In the genomic region with DNA sequence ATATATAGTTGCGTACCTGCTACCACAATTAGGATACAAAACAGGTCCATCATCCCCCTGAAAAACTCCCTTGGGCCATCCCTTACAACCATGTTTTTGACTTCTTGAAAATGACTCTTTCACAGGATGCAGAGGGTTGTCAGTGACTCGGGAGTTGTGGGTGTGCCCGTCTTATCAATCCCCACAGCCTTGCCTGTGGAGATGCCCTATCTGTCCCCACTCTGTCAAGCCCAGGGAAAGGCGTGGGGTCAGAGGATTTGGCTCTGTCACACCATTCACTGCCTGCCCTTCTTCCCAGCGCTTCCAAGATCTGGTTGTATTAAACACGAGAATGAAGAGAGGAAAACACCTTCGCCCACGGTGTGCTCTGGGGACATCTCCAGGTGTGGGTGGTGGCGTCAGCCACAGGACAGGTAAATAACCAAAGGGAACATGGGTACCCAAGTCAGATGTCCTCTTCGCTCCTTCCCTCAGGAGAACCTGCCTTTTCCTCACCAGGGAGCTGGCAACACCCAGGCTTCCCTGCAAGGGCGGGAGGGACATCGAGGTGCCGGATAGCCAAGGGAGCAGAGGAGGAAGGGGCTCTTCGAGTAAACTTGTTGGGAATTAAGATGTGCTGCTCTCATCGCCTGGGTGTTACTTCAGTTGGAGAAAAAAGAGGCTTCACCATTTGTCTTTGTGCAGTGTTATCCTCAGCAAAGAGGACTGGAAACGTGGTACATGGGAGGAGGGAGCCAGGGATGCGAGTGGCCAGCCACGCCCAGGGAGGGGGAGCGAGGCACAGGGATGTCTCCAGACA, we compare ENCODE assay signal across 28 cellular contexts.
"Had no signal": no experiment of that assay in that cellular context is flagged by ENCODE, and none has a peak within 500 bp of the region (broad histone marks: within the 10 kb centered on the region; RNA-seq: fewer than 3 reads in every experiment).

No MANE protein-coding gene starts in this region.

- H3K9me3 ChIP-seq: adrenal gland, ascending aorta, neutrophil, pancreas, thyroid gland had no signal

- H3K4me3 ChIP-seq: adrenal gland, ascending aorta, pancreas, thyroid gland had no signal

- H3K27ac Mint-ChIP-seq: activated naive CD4-positive, alpha-beta T cell treated with anti-CD3 and anti-CD28 coated beads, Interleukin-2, amount 50 U/mL, for 24 hours; dendritic cell treated with granulocyte-macrophage colony-stimulating factor and Interleukin-4, amounts not matched to agents 40 ng/mL and 50 ng/mL, for 4 days; memory B cell; stimulated activated naive CD8-positive, alpha-beta T cell treated with anti-CD3 and anti-CD28 coated beads, Interleukin-15, Interleukin-2, amounts not matched to agents 100 ng/mL and 50 ng/mL, for 24 hours had no signal

- DNase-seq: activated CD4-positive, alpha-beta T cell treated with anti-CD3 and anti-CD28 coated beads, Interleukin-2, amount 50 U/mL, for 1 hour; activated CD4-positive, CD25-positive, alpha-beta regulatory T cell treated with anti-CD3 and anti-CD28 coated beads, Interleukin-2, amount 50 U/mL, for 72 hours; activated gamma-delta T cell treated with Interleukin-2 at 50 U/mL for 16 hours; activated T-cell treated with anti-CD3 and anti-CD28 coated beads, Interleukin-2, amount 50 U/mL, for 1 hour; adrenal gland; brain microvascular endothelial cell; caudate nucleus; effector CD4-positive, alpha-beta T cell; foreskin melanocyte; glutamatergic neuron; hippocampal formation; left cardiac atrium; naive B cell; pancreas; stimulated activated CD4-positive, alpha-beta T cell treated with anti-CD3 and anti-CD28 coated beads, Interleukin-12 subunit alpha, Interleukin-12 subunit beta, amount 100 ng/mL, for 4 hours; stimulated activated CD4-positive, alpha-beta T cell treated with anti-CD3 and anti-CD28 coated beads, Interleukin-4, amount 100 ng/mL, for 4 hours; substantia nigra; T-helper 9 cell; thyroid gland; WERI-Rb-1 had no signal

- H3K9me3 Mint-ChIP-seq: activated naive CD4-positive, alpha-beta T cell treated with anti-CD3 and anti-CD28 coated beads, Interleukin-2, amount 50 U/mL, for 24 hours; dendritic cell treated with granulocyte-macrophage colony-stimulating factor and Interleukin-4, amounts not matched to agents 40 ng/mL and 50 ng/mL, for 4 days; memory B cell; naive B cell; stimulated activated naive CD8-positive, alpha-beta T cell treated with anti-CD3 and anti-CD28 coated beads, Interleukin-15, Interleukin-2, amounts not matched to agents 100 ng/mL and 50 ng/mL, for 24 hours had no signal

- H3K27ac ChIP-seq: adrenal gland, ascending aorta, brain microvascular endothelial cell, neutrophil, pancreas, thyroid gland, WERI-Rb-1 had no signal

- H3K36me3 Mint-ChIP-seq: activated naive CD4-positive, alpha-beta T cell treated with anti-CD3 and anti-CD28 coated beads, Interleukin-2, amount 50 U/mL, for 24 hours; memory B cell; naive B cell had no signal

- FAIRE-seq: pancreas had no signal

- H3K36me3 ChIP-seq: adrenal gland, ascending aorta, brain microvascular endothelial cell, neutrophil, pancreas, thyroid gland, WERI-Rb-1 had no signal

- H3K27me3 Mint-ChIP-seq: activated naive CD4-positive, alpha-beta T cell treated with anti-CD3 and anti-CD28 coated beads, Interleukin-2, amount 50 U/mL, for 24 hours; dendritic cell treated with granulocyte-macrophage colony-stimulating factor and Interleukin-4, amounts not matched to agents 40 ng/mL and 50 ng/mL, for 4 days; memory B cell; stimulated activated naive CD8-positive, alpha-beta T cell treated with anti-CD3 and anti-CD28 coated beads, Interleukin-15, Interleukin-2, amounts not matched to agents 100 ng/mL and 50 ng/mL, for 24 hours had no signal

- ATAC-seq: esophagus mucosa, left cardiac atrium, pancreas, right cardiac atrium had no signal

- H3K4me1 Mint-ChIP-seq: activated naive CD4-positive, alpha-beta T cell treated with anti-CD3 and anti-CD28 coated beads, Interleukin-2, amount 50 U/mL, for 24 hours had no signal

- H3K4me3 Mint-ChIP-seq: activated naive CD4-positive, alpha-beta T cell treated with anti-CD3 and anti-CD28 coated beads, Interleukin-2, amount 50 U/mL, for 24 hours; dendritic cell treated with granulocyte-macrophage colony-stimulating factor and Interleukin-4, amounts not matched to agents 40 ng/mL and 50 ng/mL, for 4 days; memory B cell; naive B cell; stimulated activated naive CD8-positive, alpha-beta T cell treated with anti-CD3 and anti-CD28 coated beads, Interleukin-15, Interleukin-2, amounts not matched to agents 100 ng/mL and 50 ng/mL, for 24 hours had no signal

- H3K27me3 ChIP-seq: adrenal gland, ascending aorta, brain microvascular endothelial cell, neutrophil, pancreas, thyroid gland had no signal
